In genomic region chr19:49983645-49984229, GRCh38 we compare ENCODE assay signal across 8 cellular contexts. TPM values are rescaled to one million over a fixed set of nuclear protein-coding genes. Genes with fewer than 3 reads are reported as not detected.
DNase-seq lines count a peak whose midpoint lies in the region; ATAC-seq lines count a peak whose summit lies in the region.

No MANE protein-coding gene starts in this region.

- no peak overlapping the region for H3K27ac ChIP-seq in mesenchymal stem cell (ENCODE audit: low read length, poor library complexity, severe bottlenecking)

- H2BK120ac ChIP-seq in mesenchymal stem cell (ENCODE audit: low read depth, low read length) = no peak overlapping the region

- H3K14ac ChIP-seq in mesenchymal stem cell (ENCODE audit: low read length in 2 of 2) = no peak overlapping the region

- H3K23ac ChIP-seq in mesenchymal stem cell (ENCODE audit: low read length in 2 of 2) = no peak overlapping the region

- no peak overlapping the region for H2AK5ac ChIP-seq in mesenchymal stem cell (ENCODE audit: low read length, severe bottlenecking)

- H4K91ac ChIP-seq in mesenchymal stem cell (ENCODE audit: low read length) = no peak overlapping the region

- H2BK15ac ChIP-seq in mesenchymal stem cell (ENCODE audit: low read depth, poor library complexity, severe bottlenecking) = no peak overlapping the region

- H3K4me2 ChIP-seq in mesenchymal stem cell (ENCODE audit: low read length, poor library complexity, severe bottlenecking) = no peak overlapping the region

- H2BK12ac ChIP-seq in mesenchymal stem cell (ENCODE audit: low read length in 2 of 2) = no peak overlapping the region

- no peak overlapping the region for H2BK5ac ChIP-seq in mesenchymal stem cell (ENCODE audit: low read depth, low read length, poor library complexity, severe bottlenecking)

- no peaks in the 10 kb centered on the region for H3K27me3 ChIP-seq in mesenchymal stem cell (ENCODE audit: control insufficient read depth in 1 of 2, insufficient read depth in 1 of 2, low read length in 2 of 2)

- H3K79me1 ChIP-seq in mesenchymal stem cell (replicated peaks; ENCODE audit: low read length, poor library complexity, severe bottlenecking) = no peaks in the 10 kb centered on the region

- H3K4me3 ChIP-seq in mesenchymal stem cell (ENCODE audit: insufficient read depth in 1 of 2, low read depth in 1 of 2, low read length in 2 of 2) = no peak overlapping the region

- peaks cover 50 to 65% of the 10 kb centered on the region in 2 experiments for H3K36me3 ChIP-seq in mesenchymal stem cell (ENCODE audit: control insufficient read depth in 1 of 2, insufficient read depth in 2 of 2, low read depth in 1 of 2, low read length in 2 of 2)

- peaks cover 6% of the 10 kb centered on the region for H3K4me1 ChIP-seq in mesenchymal stem cell (ENCODE audit: control insufficient read depth, insufficient read depth, low read depth, low read length)

- no peaks in the 10 kb centered on the region for H3K9me3 ChIP-seq in mesenchymal stem cell (ENCODE audit: control insufficient read depth, low read length)

- 44% methylated on average over 9 of the region's 10 CpGs for WGBS in mesenchymal stem cell

- H4K8ac ChIP-seq in mesenchymal stem cell (ENCODE audit: low read length) = no peak overlapping the region

- ATAC-seq in GM21737 (IDR thresholded peaks at IDR 0.05; ENCODE audit: unreplicated experiment) = no peak

- H3K18ac ChIP-seq in mesenchymal stem cell (ENCODE audit: low read depth in 1 of 2, low read length in 2 of 2) = no peak overlapping the region

- H2AFZ ChIP-seq in mesenchymal stem cell (ENCODE audit: low read depth, low read length) = no peak overlapping the region

- H3K4ac ChIP-seq in mesenchymal stem cell (ENCODE audit: low read depth in 1 of 2, low read length in 2 of 2) = no peak overlapping the region

- peak; percentile 51 for DNase-seq in NK-92 treated with Interleukin-12 subunit alpha and Interleukin-12 subunit beta, amount 100 ng/mL, for 24 hours (lab: John Stamatoyannopoulos, UW)
- no peak for DNase-seq in NK-92 (lab: John Stamatoyannopoulos, UW; ENCODE audit: unreplicated experiment)
- peak; percentile 3 for DNase-seq in NCI-H2227 treated with DMSO at 0.1 percent for 48 hours (lab: John Stamatoyannopoulos, UW)
- peak; percentile 88 for DNase-seq in activated CD4-positive, alpha-beta T cell treated with anti-CD3 and anti-CD28 coated beads for 48 hours
- DNase-seq in dermis blood vessel endothelial cell = peak; percentile 75
- DNase-seq in mesenchymal stem cell = peak; percentile 45
- peak; percentile 68 for DNase-seq in stimulated activated CD8-positive, alpha-beta memory T cell treated with anti-CD3 and anti-CD28 coated beads, Interleukin-4, amount 100 ng/mL, for 24 hours (ENCODE audit: low read depth)

- no peak overlapping the region for H3K9ac ChIP-seq in mesenchymal stem cell (ENCODE audit: low read length)

RNA-seq across cellular contexts. Expression of gene SIGLEC11, which starts 22.8 kb away (rescaled TPM):
- total RNA-seq in dermis blood vessel endothelial cell = not detected in 2 replicates
- polyA plus RNA-seq in mesenchymal stem cell (2013, experiment 1 of 2) = not detected
- polyA plus RNA-seq in mesenchymal stem cell (2013, experiment 2 of 2) = not detected

RNA-seq across cellular contexts. Expression of gene VRK3, which starts 41.4 kb away (rescaled TPM):
- 23.9 and 25.5 TPM in 2 replicates for total RNA-seq in dermis blood vessel endothelial cell
- polyA plus RNA-seq in mesenchymal stem cell (2013, experiment 1 of 2) = 23.0 TPM
- polyA plus RNA-seq in mesenchymal stem cell (2013, experiment 2 of 2) = 22.5 TPM

RNA-seq across cellular contexts. Expression of gene ZNF473, which starts 42.1 kb away (rescaled TPM):
- 6.9 and 12.3 TPM in 2 replicates for total RNA-seq in dermis blood vessel endothelial cell
- polyA plus RNA-seq in mesenchymal stem cell (2013, experiment 1 of 2) = 3.6 TPM
- 4.2 TPM for polyA plus RNA-seq in mesenchymal stem cell (2013, experiment 2 of 2)

RNA-seq across cellular contexts. Expression of gene NUP62, which starts 54.4 kb away (rescaled TPM):
- total RNA-seq in dermis blood vessel endothelial cell = 28.4 and 47.0 TPM in 2 replicates
- polyA plus RNA-seq in mesenchymal stem cell (2013, experiment 1 of 2) = 33.4 TPM
- polyA plus RNA-seq in mesenchymal stem cell (2013, experiment 2 of 2) = 30.8 TPM

RNA-seq across cellular contexts. Expression of gene ATF5, which starts 54.7 kb away (rescaled TPM):
- total RNA-seq in dermis blood vessel endothelial cell = 3.2 and 3.5 TPM in 2 replicates
- polyA plus RNA-seq in mesenchymal stem cell (2013, experiment 1 of 2) = 28.3 TPM
- 27.4 TPM for polyA plus RNA-seq in mesenchymal stem cell (2013, experiment 2 of 2)
